ENCODE assay signal across 8 cellular contexts in the genomic region with DNA sequence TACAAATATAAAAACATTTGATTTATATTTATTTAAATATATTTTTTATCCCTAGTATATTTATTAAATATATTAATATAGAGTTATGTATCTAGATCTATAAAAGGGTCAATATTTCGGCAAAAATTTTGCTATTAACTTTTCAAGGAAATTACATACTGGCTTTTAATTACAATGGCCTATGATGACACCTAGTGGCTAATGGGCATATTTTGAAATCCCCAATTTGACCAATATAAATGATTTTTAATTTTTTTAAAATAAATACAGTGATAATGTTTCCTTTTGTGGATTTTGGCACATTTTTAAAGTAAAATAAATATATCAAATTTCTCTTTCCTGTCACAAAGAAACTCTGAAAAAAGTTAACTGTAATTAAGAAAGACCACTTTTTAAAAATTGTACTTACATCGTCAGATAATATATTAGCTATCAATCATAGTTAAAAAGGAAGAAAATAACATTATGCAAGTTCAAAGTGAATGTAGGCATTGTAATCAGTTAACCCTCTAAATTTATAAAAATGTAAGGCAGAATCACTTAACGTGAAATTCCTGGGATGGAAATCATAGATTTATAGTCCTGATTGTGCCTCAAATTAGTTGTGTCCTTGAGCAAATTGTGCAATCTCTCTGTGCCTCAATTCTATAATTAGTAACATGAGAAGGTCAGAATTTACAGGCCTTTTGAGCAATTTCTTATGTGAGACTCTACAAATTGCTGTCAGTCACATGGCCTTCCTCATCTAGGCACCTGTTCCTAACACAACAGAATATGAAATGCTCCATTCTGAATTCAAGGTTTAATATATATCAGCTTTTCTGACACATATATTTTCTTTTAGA. TPM values are rescaled to one million over a fixed set of nuclear protein-coding genes. Genes with fewer than 3 reads are reported as not detected.
DNase-seq lines count a peak whose midpoint lies in the region; ATAC-seq and TF ChIP-seq lines count a peak whose summit lies in the region.

No MANE protein-coding gene starts in this region.

- TF ChIP-seq POLR2A in esophagus squamous epithelium (IDR thresholded peaks at IDR 0.05): no peak

- no peak overlapping the region for H3K27ac Mint-ChIP-seq in activated CD8-positive, alpha-beta T cell treated with anti-CD3 and anti-CD28 coated beads for 36 hours
- no peak overlapping the region for H3K27ac Mint-ChIP-seq in activated CD8-positive, alpha-beta T cell treated with anti-CD3 and anti-CD28 coated beads, Interleukin-2, amount 10 ng/mL, durations not matched to agents 7 days and 5 days

- ATAC-seq in activated CD8-positive, alpha-beta T cell treated with anti-CD3 and anti-CD28 coated beads for 36 hours: no peak
- ATAC-seq in activated CD8-positive, alpha-beta T cell treated with anti-CD3 and anti-CD28 coated beads, Interleukin-2, amount 10 ng/mL, durations not matched to agents 7 days and 5 days: no peak
- ATAC-seq in thoracic aorta (ENCODE audit: insufficient number of reproducible peaks, low FRiP score, low read depth): no peak
- ATAC-seq in GM21528 (IDR thresholded peaks at IDR 0.05; ENCODE audit: low FRiP score, unreplicated experiment): no peak

- no peaks in the 10 kb centered on the region for H3K36me3 Mint-ChIP-seq in activated CD8-positive, alpha-beta T cell treated with anti-CD3 and anti-CD28 coated beads for 36 hours (ENCODE audit: low read depth)
- H3K36me3 Mint-ChIP-seq in activated CD8-positive, alpha-beta T cell treated with anti-CD3 and anti-CD28 coated beads, Interleukin-2, amount 10 ng/mL, durations not matched to agents 7 days and 5 days (ENCODE audit: low read depth): no peaks in the 10 kb centered on the region

- peaks cover 70% of the 10 kb centered on the region for H3K4me1 ChIP-seq in OCI-LY7 (ENCODE audit: insufficient read depth, low read length, poor library complexity, severe bottlenecking)
- no peaks in the 10 kb centered on the region for H3K4me1 ChIP-seq in esophagus squamous epithelium
- H3K4me1 ChIP-seq in thoracic aorta (ENCODE audit: control insufficient read depth in 1 of 2, low read depth in 2 of 2): no peaks in the 10 kb centered on the region

- H3K9me3 Mint-ChIP-seq in activated CD8-positive, alpha-beta T cell treated with anti-CD3 and anti-CD28 coated beads for 36 hours: no peaks in the 10 kb centered on the region
- H3K9me3 Mint-ChIP-seq in activated CD8-positive, alpha-beta T cell treated with anti-CD3 and anti-CD28 coated beads, Interleukin-2, amount 10 ng/mL, durations not matched to agents 7 days and 5 days (ENCODE audit: insufficient read depth): no peaks in the 10 kb centered on the region

- BruUV-seq in OCI-LY7 (replicated peaks; lab: Mats Ljungman, UMichigan): no TSS peak

- POLR2A ChIA-PET in activated CD8-positive, alpha-beta T cell treated with anti-CD3 and anti-CD28 coated beads for 36 hours (lab: Charles Lee): no interaction called here
- POLR2A ChIA-PET in activated CD8-positive, alpha-beta T cell treated with anti-CD3 and anti-CD28 coated beads, Interleukin-2, amount 10 ng/mL, durations not matched to agents 7 days and 5 days (lab: Charles Lee): no interaction called here
- POLR2A ChIA-PET in OCI-LY7 (lab: Charles Lee): interaction anchor here (0.6 to 4.3 kb wide), 19 partner anchors 10 to 658 kb away, joined by 3 to 77 read pairs (median 7); no protein-coding TSS in a partner anchor

- no peaks in the 10 kb centered on the region for H3K36me3 ChIP-seq in OCI-LY7 (ENCODE audit: insufficient read depth, low read length)
- H3K36me3 ChIP-seq in esophagus squamous epithelium: no peaks in the 10 kb centered on the region
- H3K36me3 ChIP-seq in thoracic aorta: no peaks in the 10 kb centered on the region
- H3K36me3 ChIP-seq in WERI-Rb-1: no peaks in the 10 kb centered on the region

- no peaks in the 10 kb centered on the region for H3K9me2 ChIP-seq in OCI-LY7 (ENCODE audit: insufficient read depth, low read length)

- H2AFZ ChIP-seq in OCI-LY7 (ENCODE audit: low read length): peak overlapping the region; percentile 81

- no peak overlapping the region for H3K4me3 Mint-ChIP-seq in activated CD8-positive, alpha-beta T cell treated with anti-CD3 and anti-CD28 coated beads for 36 hours
- H3K4me3 Mint-ChIP-seq in activated CD8-positive, alpha-beta T cell treated with anti-CD3 and anti-CD28 coated beads, Interleukin-2, amount 10 ng/mL, durations not matched to agents 7 days and 5 days: no peak overlapping the region

- H3K27me3 Mint-ChIP-seq in activated CD8-positive, alpha-beta T cell treated with anti-CD3 and anti-CD28 coated beads for 36 hours: no peaks in the 10 kb centered on the region
- H3K27me3 Mint-ChIP-seq in activated CD8-positive, alpha-beta T cell treated with anti-CD3 and anti-CD28 coated beads, Interleukin-2, amount 10 ng/mL, durations not matched to agents 7 days and 5 days (ENCODE audit: low read depth): no peaks in the 10 kb centered on the region

- peak overlapping the region; percentile 33 for H3K4me2 ChIP-seq in OCI-LY7 (ENCODE audit: low read length)

- no peaks in the 10 kb centered on the region for H3K27me3 ChIP-seq in esophagus squamous epithelium
- no peaks in the 10 kb centered on the region for H3K27me3 ChIP-seq in thoracic aorta (replicated peaks; ENCODE audit: insufficient read depth)
- H3K27me3 ChIP-seq in WERI-Rb-1 (ENCODE audit: insufficient read depth, low read depth, severe bottlenecking): no peaks in the 10 kb centered on the region

- H3K79me2 ChIP-seq in OCI-LY7 (ENCODE audit: insufficient read depth, low read depth, low read length): peaks cover 7% of the 10 kb centered on the region; the same call in 1 of the 2 replicates

- H4K20me1 ChIP-seq in OCI-LY7 (ENCODE audit: insufficient read depth, low read length): no peaks in the 10 kb centered on the region

- no peak for DNase-seq in activated CD8-positive, alpha-beta T cell treated with anti-CD3 and anti-CD28 coated beads for 36 hours
- no peak for DNase-seq in activated CD8-positive, alpha-beta T cell treated with anti-CD3 and anti-CD28 coated beads, Interleukin-2, amount 10 ng/mL, durations not matched to agents 7 days and 5 days
- DNase-seq in OCI-LY7 (ENCODE audit: low spot score) (peak; percentile 65), esophagus squamous epithelium (lab: John Stamatoyannopoulos, UW) (no peak), thoracic aorta (ENCODE audit: low spot score) (no peak), WERI-Rb-1 (no peak), NCI-H187 treated with DMSO at 0.1 percent for 48 hours (lab: John Stamatoyannopoulos, UW) (no peak)

- peak overlapping the region; percentile 43 for H3K27ac ChIP-seq in OCI-LY7 (ENCODE audit: low read depth, low read length, poor library complexity, severe bottlenecking)
- no peak overlapping the region for H3K27ac ChIP-seq in esophagus squamous epithelium
- H3K27ac ChIP-seq in thoracic aorta: no peak overlapping the region
- no peak overlapping the region for H3K27ac ChIP-seq in WERI-Rb-1

- CTCF ChIA-PET in activated CD8-positive, alpha-beta T cell treated with anti-CD3 and anti-CD28 coated beads for 36 hours (lab: Charles Lee): interaction anchor here (0.7 to 5.1 kb wide), 9 partner anchors 23 to 159 kb away, joined by 3 to 96 read pairs (median 5); no protein-coding TSS in a partner anchor
- CTCF ChIA-PET in activated CD8-positive, alpha-beta T cell treated with anti-CD3 and anti-CD28 coated beads, Interleukin-2, amount 10 ng/mL, durations not matched to agents 7 days and 5 days (lab: Charles Lee): interaction anchor here (0.8 to 2.9 kb wide), 10 partner anchors 14 to 141 kb away, joined by 3 to 36 read pairs (median 4); no protein-coding TSS in a partner anchor
- CTCF ChIA-PET in OCI-LY7 (lab: Charles Lee; ENCODE audit: unreplicated experiment): interaction anchor here (0.6 to 1.2 kb wide), 2 partner anchors 133 to 460 kb away, joined by 4 read pairs; no protein-coding TSS in a partner anchor

- WGBS in esophagus squamous epithelium, 2 donors: 53 to 61% methylated on average over 3 of the region's 3 CpGs

- H3K4me1 Mint-ChIP-seq in activated CD8-positive, alpha-beta T cell treated with anti-CD3 and anti-CD28 coated beads for 36 hours (ENCODE audit: low read depth): peaks cover 15% of the 10 kb centered on the region
- H3K4me1 Mint-ChIP-seq in activated CD8-positive, alpha-beta T cell treated with anti-CD3 and anti-CD28 coated beads, Interleukin-2, amount 10 ng/mL, durations not matched to agents 7 days and 5 days (ENCODE audit: low read depth): peaks cover 15% of the 10 kb centered on the region

- TF ChIP-seq CTCF in activated CD8-positive, alpha-beta T cell treated with anti-CD3 and anti-CD28 coated beads for 36 hours (IDR thresholded peaks at IDR 0.05): peak; percentile 57
- TF ChIP-seq CTCF in OCI-LY7 (conservative IDR thresholded peaks at IDR 0.05; ENCODE audit: low read length) (peak; percentile 89), esophagus squamous epithelium (IDR thresholded peaks at IDR 0.05) (peak in 5 of 6 experiments; percentile 54 to 63 (median 58)), thoracic aorta (IDR thresholded peaks at IDR 0.05) (peak; percentile 69), WERI-Rb-1 (IDR thresholded peaks at IDR 0.05; ENCODE audit: low read depth, low read length) (no peak)

- H3K4me3 ChIP-seq in OCI-LY7 (ENCODE audit: low read depth, low read length, poor library complexity, severe bottlenecking): peak overlapping the region; percentile 12
- no peak overlapping the region for H3K4me3 ChIP-seq in esophagus squamous epithelium
- H3K4me3 ChIP-seq in thoracic aorta: no peak overlapping the region
- H3K4me3 ChIP-seq in WERI-Rb-1 (ENCODE audit: low read depth, low read length): no peak overlapping the region

- intact Hi-C loops in activated CD8-positive, alpha-beta T cell treated with anti-CD3 and anti-CD28 coated beads for 36 hours (cut with micrococcal nuclease): no loop called here
- intact Hi-C loops in OCI-LY7 (cut with micrococcal nuclease; ENCODE audit: unreplicated experiment): loop anchor here (1.0 to 2.0 kb wide), 2 partner anchors 133 to 198 kb away; partner anchors contain the start of gene RGS2
- intact Hi-C loops in esophagus squamous epithelium (cut with DNase I): no loop called here

- H3K9me3 ChIP-seq in OCI-LY7 (ENCODE audit: low read length) (no peaks in the 10 kb centered on the region; the same call in 1 of the 2 replicates), esophagus squamous epithelium (no peaks in the 10 kb centered on the region), thoracic aorta (no peaks in the 10 kb centered on the region), WERI-Rb-1 (ENCODE audit: severe bottlenecking) (no peaks in the 10 kb centered on the region)

RNA-seq across cellular contexts. Expression of gene RGS13, which starts 25.6 kb away (rescaled TPM):
- not detected for total RNA-seq in activated CD8-positive, alpha-beta T cell treated with anti-CD3 and anti-CD28 coated beads for 36 hours
- total RNA-seq in activated CD8-positive, alpha-beta T cell treated with anti-CD3 and anti-CD28 coated beads, Interleukin-2, amount 10 ng/mL, durations not matched to agents 7 days and 5 days: not detected
- 80.4 and 83.0 TPM in 2 replicates for total RNA-seq in OCI-LY7 (2014; rRNA removed; shearing (Covaris generic))
- total RNA-seq in OCI-LY7 (2022) (214 and 245 TPM in 2 replicates), esophagus squamous epithelium (1 to 10 TPM in 1 of 4 donors, under 1 TPM in 1, not detected in 2; 0.06 to 2.9 TPM), thoracic aorta (1 to 10 TPM in 1 of 2 donors, under 1 TPM in 1; 0.56 to 1.1 TPM)

RNA-seq across cellular contexts. Expression of gene RGS1, which starts 34.8 kb away (rescaled TPM):
- 10 to 100 TPM; 27.5 to 29.4 TPM for total RNA-seq in activated CD8-positive, alpha-beta T cell treated with anti-CD3 and anti-CD28 coated beads for 36 hours
- total RNA-seq in activated CD8-positive, alpha-beta T cell treated with anti-CD3 and anti-CD28 coated beads, Interleukin-2, amount 10 ng/mL, durations not matched to agents 7 days and 5 days: 10 to 100 TPM; 13.8 to 15.7 TPM
- total RNA-seq in OCI-LY7 (2014; rRNA removed; shearing (Covaris generic)): 0.79 and 0.85 TPM in 2 replicates
- 0.37 TPM in 1 of 2 replicates, not detected in the other for total RNA-seq in OCI-LY7 (2022)
- total RNA-seq in esophagus squamous epithelium: 10 to 100 TPM in 3 of 4 donors, 1 to 10 TPM in 1; 7.4 to 55.9 (median 22.6) TPM
- total RNA-seq in thoracic aorta: 100 to 1,000 TPM in 1 of 2 donors, 10 to 100 TPM in 1; 54.0 to 127 TPM

Comparison
In these comparisons a context has a peak if more than half of its experiments do, and no peak if none do; other contexts are left out.
1. RNA of gene RGS13, which starts 25.6 kb away (total RNA-seq): 80.4 to 245 TPM in OCI-LY7; 0.56 to 1.1 TPM in thoracic aorta, not detected in activated CD8-positive, alpha-beta T cell treated with anti-CD3 and anti-CD28 coated beads for 36 hours, not detected in activated CD8-positive, alpha-beta T cell treated with anti-CD3 and anti-CD28 coated beads, Interleukin-2, amount 10 ng/mL, durations not matched to agents 7 days and 5 days and 0.06 to 2.9 TPM in esophagus squamous epithelium; every median in the first group is over 10 times any median in the second.
2. RNA of gene RGS1, which starts 34.8 kb away (total RNA-seq): 54.0 to 127 TPM in thoracic aorta, 27.5 to 29.4 TPM in activated CD8-positive, alpha-beta T cell treated with anti-CD3 and anti-CD28 coated beads for 36 hours, 7.4 to 55.9 TPM in esophagus squamous epithelium and 13.8 to 15.7 TPM in activated CD8-positive, alpha-beta T cell treated with anti-CD3 and anti-CD28 coated beads, Interleukin-2, amount 10 ng/mL, durations not matched to agents 7 days and 5 days; 0.37 to 0.85 TPM in OCI-LY7; every median in the first group is over 4 times any median in the second.